Comparison of ENCODE assay signal across 13 cellular contexts in the genomic region with DNA sequence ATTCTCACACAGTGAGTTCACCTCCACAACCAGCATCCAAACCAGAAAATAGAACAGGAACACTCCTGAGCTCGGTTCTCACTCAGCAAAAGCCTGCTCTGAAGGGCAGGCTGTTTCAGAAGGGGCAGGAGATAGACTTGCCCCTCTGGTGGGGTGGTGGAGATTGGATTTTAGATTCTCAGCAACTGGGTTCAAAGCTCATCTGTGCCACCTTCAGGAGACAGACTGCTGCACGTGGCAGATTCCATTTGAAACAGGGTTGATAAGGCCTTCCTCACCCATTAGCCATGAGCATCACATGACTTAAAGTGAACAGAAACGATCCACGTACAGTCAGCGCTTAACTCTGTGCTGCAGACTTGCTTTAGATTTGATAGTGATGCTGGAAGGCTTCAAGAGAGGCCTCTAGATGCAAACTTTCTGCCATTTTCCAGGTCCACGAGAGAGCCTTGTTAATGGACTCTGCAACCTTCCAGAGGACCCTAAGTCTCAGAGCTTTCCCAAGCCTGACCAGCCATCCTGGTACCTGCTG. TPM values are rescaled to one million over a fixed set of nuclear protein-coding genes. Genes with fewer than 3 reads are reported as not detected.
DNase-seq lines count a peak whose midpoint lies in the region; ATAC-seq and TF ChIP-seq lines count a peak whose summit lies in the region.
"Had no signal": no experiment of that assay in that cellular context is flagged by ENCODE, and none has a peak within 500 bp of the region (broad histone marks: within the 10 kb centered on the region; RNA-seq: fewer than 3 reads in every experiment).

No MANE protein-coding gene starts in this region.

- CTCF ChIA-PET in activated naive CD4-positive, alpha-beta T cell treated with anti-CD3 and anti-CD28 coated beads, Interleukin-2, amount 10 ng/mL, durations not matched to agents 7 days and 5 days (lab: Charles Lee): interaction anchor here (0.8 kb wide), 1 partner anchor 66 kb away, joined by 3 read pairs; no protein-coding TSS in a partner anchor

- no peaks in the 10 kb centered on the region for H3K4me1 Mint-ChIP-seq in activated T-cell treated with anti-CD3 and anti-CD28 coated beads, Interleukin-2, amount 50 U/mL, for 24 hours (ENCODE audit: low read depth)
- H3K4me1 Mint-ChIP-seq in activated naive CD4-positive, alpha-beta T cell treated with anti-CD3 and anti-CD28 coated beads, Interleukin-2, amount 10 ng/mL, durations not matched to agents 7 days and 5 days: no peaks in the 10 kb centered on the region

- ATAC-seq in GM18907 (IDR thresholded peaks at IDR 0.05; ENCODE audit: unreplicated experiment): no peak
- ATAC-seq: WTC11 had no signal

- no peak for DNase-seq in AG09309 (ENCODE audit: low read depth)
- peak; percentile 27 for DNase-seq in SK-MEL-5 (ENCODE audit: low read depth, low spot score)
- DNase-seq in fibroblast of peridontal ligament (ENCODE audit: extremely low read depth): peak; percentile 46
- DNase-seq in NK-92 (lab: John Stamatoyannopoulos, UW; ENCODE audit: unreplicated experiment): no peak
- DNase-seq in activated T-cell treated with anti-CD3 and anti-CD28 coated beads, Interleukin-2, amount 50 U/mL, for 24 hours: no peak
- DNase-seq in activated naive CD4-positive, alpha-beta T cell treated with anti-CD3 and anti-CD28 coated beads, Interleukin-2, amount 10 ng/mL, durations not matched to agents 7 days and 5 days: no peak
- DNase-seq: H9, midbrain, NCI-H1092 treated with DMSO at 0.1 percent for 48 hours, right lobe of liver had no signal

- no peaks in the 10 kb centered on the region for H3K27me3 Mint-ChIP-seq in activated T-cell treated with anti-CD3 and anti-CD28 coated beads, Interleukin-2, amount 50 U/mL, for 24 hours
- H3K27me3 Mint-ChIP-seq in activated naive CD4-positive, alpha-beta T cell treated with anti-CD3 and anti-CD28 coated beads, Interleukin-2, amount 10 ng/mL, durations not matched to agents 7 days and 5 days: peaks cover 15% of the 10 kb centered on the region

- TF ChIP-seq CTCF in AG09309 (IDR thresholded peaks at IDR 0.05; ENCODE audit: control insufficient read depth, insufficient read depth, low read depth, low read length, missing control alignments): peak; percentile 33
- TF ChIP-seq CTCF in GM12875 (IDR thresholded peaks at IDR 0.05; ENCODE audit: borderline replicate concordance, insufficient read depth, low read depth, low read length): 0 out of 2 replicates have a peak, but pooled peaks have one; percentile 6

- in situ Hi-C loops in SK-MEL-5 (cut with HindIII; ENCODE audit: low pct_unique_long_range_greater_than_20kb, low sequenced_read_pairs): no loop called here

- H3K36me3 Mint-ChIP-seq in activated T-cell treated with anti-CD3 and anti-CD28 coated beads, Interleukin-2, amount 50 U/mL, for 24 hours (ENCODE audit: low read depth): no peaks in the 10 kb centered on the region
- no peaks in the 10 kb centered on the region for H3K36me3 Mint-ChIP-seq in activated naive CD4-positive, alpha-beta T cell treated with anti-CD3 and anti-CD28 coated beads, Interleukin-2, amount 10 ng/mL, durations not matched to agents 7 days and 5 days
- H3K36me3 Mint-ChIP-seq: WTC11 had no signal

- H3K27ac Mint-ChIP-seq in activated T-cell treated with anti-CD3 and anti-CD28 coated beads, Interleukin-2, amount 50 U/mL, for 24 hours: no peak overlapping the region
- H3K27ac Mint-ChIP-seq in activated naive CD4-positive, alpha-beta T cell treated with anti-CD3 and anti-CD28 coated beads, Interleukin-2, amount 10 ng/mL, durations not matched to agents 7 days and 5 days: no peak overlapping the region
- H3K27ac Mint-ChIP-seq: H9, WTC11 had no signal

- no peaks in the 10 kb centered on the region for H3K9me3 Mint-ChIP-seq in activated T-cell treated with anti-CD3 and anti-CD28 coated beads, Interleukin-2, amount 50 U/mL, for 24 hours
- no peaks in the 10 kb centered on the region for H3K9me3 Mint-ChIP-seq in activated naive CD4-positive, alpha-beta T cell treated with anti-CD3 and anti-CD28 coated beads, Interleukin-2, amount 10 ng/mL, durations not matched to agents 7 days and 5 days
- H3K9me3 Mint-ChIP-seq: H9, WTC11 had no signal

- no peak overlapping the region for H3K4me3 Mint-ChIP-seq in activated T-cell treated with anti-CD3 and anti-CD28 coated beads, Interleukin-2, amount 50 U/mL, for 24 hours
- no peak overlapping the region for H3K4me3 Mint-ChIP-seq in activated naive CD4-positive, alpha-beta T cell treated with anti-CD3 and anti-CD28 coated beads, Interleukin-2, amount 10 ng/mL, durations not matched to agents 7 days and 5 days
- H3K4me3 Mint-ChIP-seq: H9, WTC11 had no signal

- H3K4me3 ChIP-seq in AG09309 (ENCODE audit: control insufficient read depth, low read depth, low read length): no peak overlapping the region
- no peak overlapping the region for H3K4me3 ChIP-seq in GM12875 (ENCODE audit: low read depth, low read length)
- H3K4me3 ChIP-seq: right lobe of liver had no signal

RNA-seq across cellular contexts. Expression of gene MGLL, which starts 35.0 kb away (rescaled TPM):
- 3.2 TPM in 2 replicates for total RNA-seq in SK-MEL-5 (2014; rRNA removed; shearing (Covaris generic))
- polyA plus RNA-seq in SK-MEL-5 (2015; cell fraction: cytosol; rRNA removed): 10.0 and 13.7 TPM in 2 replicates
- 3.3 and 3.4 TPM in 2 replicates for polyA plus RNA-seq in SK-MEL-5 (2015; cell fraction: nucleus; rRNA removed)

RNA-seq across cellular contexts. Expression of gene KBTBD12, which starts 57.7 kb away (rescaled TPM):
- total RNA-seq in SK-MEL-5 (2014; rRNA removed; shearing (Covaris generic)): not detected in 2 replicates
- polyA plus RNA-seq in SK-MEL-5 (2015; cell fraction: cytosol; rRNA removed): not detected in 2 replicates
- polyA plus RNA-seq in SK-MEL-5 (2015; cell fraction: nucleus; rRNA removed): not detected in 2 replicates
- total RNA-seq: H9 had no signal

Comparison
In these comparisons a context has a peak if more than half of its experiments do, and no peak if none do; other contexts are left out.
1. DNase-seq: peak in SK-MEL-5 (single experiment) and fibroblast of peridontal ligament (single experiment); none in AG09309 (single experiment), NK-92 (single experiment), activated T-cell treated with anti-CD3 and anti-CD28 coated beads, Interleukin-2, amount 50 U/mL, for 24 hours (single experiment) and activated naive CD4-positive, alpha-beta T cell treated with anti-CD3 and anti-CD28 coated beads, Interleukin-2, amount 10 ng/mL, durations not matched to agents 7 days and 5 days (single experiment).